20 cellular contexts compared by ENCODE assay signal in genomic region chr18:54806526-54806925, GRCh38. TPM values are rescaled to one million over a fixed set of nuclear protein-coding genes. Genes with fewer than 3 reads are reported as not detected.
DNase-seq lines count a peak whose midpoint lies in the region; ATAC-seq and TF ChIP-seq lines count a peak whose summit lies in the region.
"Had no signal": no experiment of that assay in that cellular context is flagged by ENCODE, and none has a peak within 500 bp of the region (broad histone marks: within the 10 kb centered on the region; RNA-seq: fewer than 3 reads in every experiment).

No MANE protein-coding gene starts in this region.

- no peaks in the 10 kb centered on the region for H3K9me2 ChIP-seq in Loucy (replicated peaks; ENCODE audit: low read depth, low read length)

- H3K9ac ChIP-seq in Loucy (ENCODE audit: low read depth, low read length, poor library complexity, severe bottlenecking) = no peak overlapping the region

- H3K4me1 ChIP-seq in Loucy (ENCODE audit: insufficient read depth, low read length, poor library complexity, severe bottlenecking) = peaks cover 49% of the 10 kb centered on the region
- H3K4me1 ChIP-seq in gastrocnemius medialis = no peaks in the 10 kb centered on the region
- no peaks in the 10 kb centered on the region for H3K4me1 ChIP-seq in A673 (ENCODE audit: insufficient read depth, low read length, poor library complexity, severe bottlenecking)
- H3K4me1 ChIP-seq: body of pancreas, esophagus muscularis mucosa, psoas muscle, thyroid gland had no signal

- in situ Hi-C loops in brain microvascular endothelial cell (cut with HindIII; ENCODE audit: low pct_ligation_motif_present, low sequenced_read_pairs) (no loop called here), gastrocnemius medialis (cut with MboI; ENCODE audit: low sequenced_read_pairs in 4 of 4) (no loop called here)

- H3K36me3 ChIP-seq in Loucy (ENCODE audit: insufficient read depth, low read length) = no peaks in the 10 kb centered on the region
- H3K36me3 ChIP-seq in brain microvascular endothelial cell (replicated peaks) = no peaks in the 10 kb centered on the region
- no peaks in the 10 kb centered on the region for H3K36me3 ChIP-seq in gastrocnemius medialis
- H3K36me3 ChIP-seq in A673 (ENCODE audit: insufficient read depth, low read length, poor library complexity, severe bottlenecking) = no peaks in the 10 kb centered on the region
- H3K36me3 ChIP-seq: esophagus muscularis mucosa, thyroid gland had no signal

- TF ChIP-seq CTCF in Loucy (conservative IDR thresholded peaks at IDR 0.05; ENCODE audit: low read length) (no peak), brain microvascular endothelial cell (IDR thresholded peaks at IDR 0.05; ENCODE audit: low read depth, low read length, missing control alignments) (no peak), fibroblast of villous mesenchyme (IDR thresholded peaks at IDR 0.05; ENCODE audit: insufficient read depth, low read depth, low read length) (no peak), gastrocnemius medialis (IDR thresholded peaks at IDR 0.05 in 4 of 5, conservative IDR thresholded peaks at IDR 0.05 in 1 of 5) (no peak), A673 (conservative IDR thresholded peaks at IDR 0.05; ENCODE audit: low read depth, low read length) (no peak)

- peak; percentile 40 for DNase-seq in A172 (ENCODE audit: low spot score)
- DNase-seq in brain microvascular endothelial cell = no peak
- peak; percentile 53 for DNase-seq in fibroblast of villous mesenchyme (ENCODE audit: low read depth)
- DNase-seq in occipital lobe (lab: John Stamatoyannopoulos, UW) = no peak
- DNase-seq in DMS79 treated with DMSO at 0.1 percent for 48 hours (lab: John Stamatoyannopoulos, UW) = no peak
- no peak for DNase-seq in gastrocnemius medialis
- no peak for DNase-seq in A673 (ENCODE audit: low spot score)
- DNase-seq: 8988T; activated naive CD4-positive, alpha-beta T cell treated with anti-CD3 and anti-CD28 coated beads, Interleukin-2, amount 10 ng/mL, durations not matched to agents 7 days and 5 days; body of pancreas; mesendoderm; NCI-H146; NCI-H2227 treated with DMSO at 0.1 percent for 48 hours; nephron progenitor cell; NK-92 treated with Interleukin-12 subunit alpha and Interleukin-12 subunit beta, amount 100 ng/mL, for 24 hours; psoas muscle; thyroid gland had no signal

- no peaks in the 10 kb centered on the region for H3K27me3 ChIP-seq in Loucy (ENCODE audit: insufficient read depth, low read length, poor library complexity, severe bottlenecking)
- H3K27me3 ChIP-seq in brain microvascular endothelial cell (replicated peaks) = no peaks in the 10 kb centered on the region
- no peaks in the 10 kb centered on the region for H3K27me3 ChIP-seq in gastrocnemius medialis
- peaks cover 5% of the 10 kb centered on the region for H3K27me3 ChIP-seq in A673 (replicated peaks; ENCODE audit: insufficient read depth, low read depth, low read length, poor library complexity)
- H3K27me3 ChIP-seq: body of pancreas, esophagus muscularis mucosa, thyroid gland had no signal

- peak overlapping the region; percentile 47 for H3K27ac ChIP-seq in brain microvascular endothelial cell
- H3K27ac ChIP-seq in gastrocnemius medialis = no peak overlapping the region
- no peak overlapping the region for H3K27ac ChIP-seq in A673 (ENCODE audit: low read depth, low read length, poor library complexity, severe bottlenecking)
- H3K27ac ChIP-seq: body of pancreas, C4-2B, esophagus muscularis mucosa, psoas muscle, thyroid gland had no signal

- no peak for ATAC-seq in gastrocnemius medialis
- ATAC-seq: body of pancreas, psoas muscle had no signal

- no peak for TF ChIP-seq POLR2A in gastrocnemius medialis (IDR thresholded peaks at IDR 0.05)

- no peaks in the 10 kb centered on the region for H3F3A ChIP-seq in Loucy (ENCODE audit: low read depth)

- H3K4me3 ChIP-seq in Loucy (ENCODE audit: low read length, poor library complexity, severe bottlenecking) (no peak overlapping the region), brain microvascular endothelial cell (ENCODE audit: low read depth, low read length) (no peak overlapping the region), fibroblast of villous mesenchyme (ENCODE audit: low read depth, low read length) (no peak overlapping the region), gastrocnemius medialis (no peak overlapping the region), A673 (ENCODE audit: low read depth, low read length, poor library complexity, severe bottlenecking) (no peak overlapping the region)
- H3K4me3 ChIP-seq: body of pancreas, esophagus muscularis mucosa, psoas muscle, thyroid gland had no signal

- peak overlapping the region; percentile 59 for H3K4me2 ChIP-seq in Loucy (ENCODE audit: low read depth, low read length, poor library complexity, severe bottlenecking)

- H3K9me3 ChIP-seq in Loucy (ENCODE audit: insufficient read depth, low read depth, low read length) (no peaks in the 10 kb centered on the region), gastrocnemius medialis (no peaks in the 10 kb centered on the region), A673 (ENCODE audit: low read depth, low read length, poor library complexity, severe bottlenecking) (no peaks in the 10 kb centered on the region)
- H3K9me3 ChIP-seq: body of pancreas, esophagus muscularis mucosa, psoas muscle, thyroid gland had no signal

- POLR2A ChIA-PET in A673 (lab: Charles Lee; ENCODE audit: low non-redundant PET) = no interaction called here

- CTCF ChIA-PET in A673 (lab: Charles Lee) = no interaction called here

- no TSS peak for BruUV-seq in A673 (replicated peaks; lab: Mats Ljungman, UMichigan)

- H3K79me2 ChIP-seq in Loucy (ENCODE audit: insufficient read depth, low read length) = no peaks in the 10 kb centered on the region

- no peak overlapping the region for H2AFZ ChIP-seq in Loucy (ENCODE audit: low read length)

- intact Hi-C loops in gastrocnemius medialis (cut with DNase I; ENCODE audit: low total_unique reads) = no loop called here
- intact Hi-C loops in A673 (cut with micrococcal nuclease; ENCODE audit: unreplicated experiment) = no loop called here

- H4K20me1 ChIP-seq in Loucy (ENCODE audit: insufficient read depth, low read length, poor library complexity, severe bottlenecking) = no peaks in the 10 kb centered on the region

RNA-seq across cellular contexts. Expression of gene RAB27B, which starts 21.8 kb away (rescaled TPM):
- total RNA-seq in A172 (2014; rRNA removed; shearing (Covaris generic)) = 7.6 and 9.9 TPM in 2 replicates
- 3.9 and 6.5 TPM in 2 replicates for total RNA-seq in fibroblast of villous mesenchyme
- 35.1 TPM for total RNA-seq in occipital lobe
- total RNA-seq in gastrocnemius medialis = under 1 TPM in 3 of 4 donors, not detected in 1; 0.02 to 0.20 (median 0.05) TPM
- total RNA-seq in A673 (2021) = 0.04 TPM in 1 of 2 replicates, not detected in the other

Comparison
In these comparisons a context has a peak if more than half of its experiments do, and no peak if none do; other contexts are left out.
1. DNase-seq: peak in A172 (single experiment) and fibroblast of villous mesenchyme (single experiment); none in brain microvascular endothelial cell (single experiment), occipital lobe (single experiment), DMS79 treated with DMSO at 0.1 percent for 48 hours (single experiment), gastrocnemius medialis (0 of 2) and A673 (single experiment).